Comparison of ENCODE assay signal across 31 cellular contexts in genomic region chr7:145313601-145314000, GRCh38.
"Had no signal": no experiment of that assay in that cellular context is flagged by ENCODE, and none has a peak within 500 bp of the region (broad histone marks: within the 10 kb centered on the region; RNA-seq: fewer than 3 reads in every experiment).

No MANE protein-coding gene starts in this region.

- ATAC-seq: activated CD8-positive, alpha-beta memory T cell treated with anti-CD3 and anti-CD28 coated beads, Interleukin-2, amount 10 ng/mL, durations not matched to agents 7 days and 5 days had no signal

- DNase-seq: activated B cell treated with CpG ODN at 0.5 μM for 24 hours; activated CD4-positive, alpha-beta memory T cell treated with anti-CD3 and anti-CD28 coated beads, Interleukin-2, amount 10 ng/mL, durations not matched to agents 7 days and 5 days; activated CD4-positive, alpha-beta T cell treated with anti-CD3 and anti-CD28 coated beads for 48 hours; activated CD4-positive, CD25-positive, alpha-beta regulatory T cell treated with anti-CD3 and anti-CD28 coated beads, Interleukin-2, amount 50 U/mL, for 72 hours; activated CD8-positive, alpha-beta memory T cell treated with anti-CD3 and anti-CD28 coated beads for 24 hours; activated CD8-positive, alpha-beta memory T cell treated with anti-CD3 and anti-CD28 coated beads, Interleukin-2, amount 10 ng/mL, durations not matched to agents 7 days and 5 days; activated CD8-positive, alpha-beta memory T cell treated with anti-CD3 and anti-CD28 coated beads, Interleukin-2, amount 50 U/mL, for 48 hours; activated effector memory CD4-positive, alpha-beta T cell treated with anti-CD3 and anti-CD28 coated beads, Interleukin-2, amount 50 U/mL, for 16 hours; activated naive CD4-positive, alpha-beta T cell; activated naive CD4-positive, alpha-beta T cell treated with anti-CD3 and anti-CD28 coated beads, Interleukin-2, amount 50 U/mL, for 16 hours; activated naive CD8-positive, alpha-beta T cell treated with anti-CD3 and anti-CD28 coated beads for 36 hours; activated T-cell treated with anti-CD3 and anti-CD28 coated beads, Interleukin-2, amount 50 U/mL, for 48 hours; amygdala; caudate nucleus; Kasumi-1; KG1; MM.1S; MV-4-11; NCI-H1092; NCI-H1436 treated with DMSO at 0.1 percent for 48 hours; NCI-H1694 treated with DMSO at 0.1 percent for 48 hours; NCI-H2029; NCI-H446; NCI-H510A treated with DMSO at 0.1 percent for 48 hours; NCI-H526 treated with DMSO at 0.1 percent for 48 hours; OCI-M1; Right ventricle myocardium superior; SW 1271; T-helper 1 cell; T-helper 2 cell; T-helper 9 cell had no signal
